Comparison of ENCODE assay signal across 8 cellular contexts in genomic region chr15:43330780-43331086, GRCh38. TPM values are rescaled to one million over a fixed set of nuclear protein-coding genes. Genes with fewer than 3 reads are reported as not detected.
DNase-seq lines count a peak whose midpoint lies in the region; ATAC-seq and TF ChIP-seq lines count a peak whose summit lies in the region.

No MANE protein-coding gene starts in this region.

- peak overlapping the region; percentile 88 for H3K4me3 Mint-ChIP-seq in osteocyte (ENCODE audit: unreplicated experiment)

- no peak for TF ChIP-seq CTCF in BE2C (IDR thresholded peaks at IDR 0.05; ENCODE audit: low read depth, low read length)
- no peak for TF ChIP-seq CTCF in KMS-11 (conservative IDR thresholded peaks at IDR 0.05; ENCODE audit: low read depth, low read length)
- TF ChIP-seq CTCF in osteocyte (IDR thresholded peaks at IDR 0.05) = no peak

- peaks cover 20% of the 10 kb centered on the region for H3K4me1 Mint-ChIP-seq in osteocyte (ENCODE audit: unreplicated experiment)

- peaks cover under 1% of the 10 kb centered on the region for H3K27me3 Mint-ChIP-seq in osteocyte (ENCODE audit: unreplicated experiment)

- H3K4me1 ChIP-seq in BE2C (no peaks in the 10 kb centered on the region), KMS-11 (ENCODE audit: low read depth, poor library complexity, severe bottlenecking) (no peaks in the 10 kb centered on the region), ectodermal cell (ENCODE audit: control insufficient read depth, insufficient read depth, low read length) (peaks cover 4% of the 10 kb centered on the region)

- peak overlapping the region; percentile 59 for H3K4me2 ChIP-seq in KMS-11

- H2AFZ ChIP-seq in KMS-11 (ENCODE audit: low read depth) = peak overlapping the region; percentile 97

- no peaks in the 10 kb centered on the region for H3K27me3 ChIP-seq in BE2C
- H3K27me3 ChIP-seq in KMS-11 (ENCODE audit: insufficient read depth, low read depth) = no peaks in the 10 kb centered on the region
- H3K27me3 ChIP-seq in ectodermal cell (ENCODE audit: control insufficient read depth, insufficient read depth, low read length, poor library complexity, severe bottlenecking) = no peaks in the 10 kb centered on the region

- DNase-seq in BE2C = no peak
- no peak for DNase-seq in osteocyte (ENCODE audit: extremely low spot score, unreplicated experiment)
- DNase-seq in effector CD4-positive, alpha-beta T cell = no peak
- no peak for DNase-seq in NCI-H510A treated with DMSO at 0.1 percent for 48 hours (lab: John Stamatoyannopoulos, UW)

- H3K27ac ChIP-seq in KMS-11 (peak overlapping the region; percentile 82; the same call in 1 of the 2 replicates), ectodermal cell (ENCODE audit: insufficient read depth, low read depth, low read length, poor library complexity, severe bottlenecking) (no peak overlapping the region)

- ATAC-seq in GM21360 (IDR thresholded peaks at IDR 0.05; ENCODE audit: unreplicated experiment) (peak; percentile 16), HG03521 (IDR thresholded peaks at IDR 0.05; ENCODE audit: unreplicated experiment) (no peak)

- H3K9me3 Mint-ChIP-seq in osteocyte (ENCODE audit: unreplicated experiment) = no peaks in the 10 kb centered on the region

- H3K36me3 ChIP-seq in BE2C = peaks cover 12% of the 10 kb centered on the region
- H3K36me3 ChIP-seq in KMS-11 (ENCODE audit: insufficient read depth) = no peaks in the 10 kb centered on the region
- no peaks in the 10 kb centered on the region for H3K36me3 ChIP-seq in ectodermal cell (ENCODE audit: control insufficient read depth, insufficient read depth, low read length)

- H3K9me3 ChIP-seq in BE2C (no peaks in the 10 kb centered on the region), ectodermal cell (ENCODE audit: control insufficient read depth, low read length) (no peaks in the 10 kb centered on the region)

- peak overlapping the region; percentile 94 for H3K27ac Mint-ChIP-seq in osteocyte (ENCODE audit: unreplicated experiment)

- H3K4me3 ChIP-seq in BE2C (ENCODE audit: low read depth, low read length) = peak overlapping the region; percentile 84
- peak overlapping the region; percentile 31 for H3K4me3 ChIP-seq in KMS-11 (IDR thresholded peaks at IDR 0.05; ENCODE audit: insufficient read depth, low read depth, low read length)
- H3K4me3 ChIP-seq in ectodermal cell (ENCODE audit: insufficient read depth, low read depth, low read length) = peak overlapping the region; percentile 89

- no peaks in the 10 kb centered on the region for H4K20me1 ChIP-seq in KMS-11 (ENCODE audit: insufficient read depth)

- peak overlapping the region; percentile 75; the same call in 1 of the 2 replicates for H3K9ac ChIP-seq in KMS-11

- H3K36me3 Mint-ChIP-seq in osteocyte (ENCODE audit: unreplicated experiment) = peaks cover 15% of the 10 kb centered on the region

- no peaks in the 10 kb centered on the region for H3K79me2 ChIP-seq in KMS-11 (ENCODE audit: insufficient read depth, low read depth)

- WGBS in ectodermal cell, 2 experiments = 7% methylated on average over 7 of the region's 7 CpGs

RNA-seq across cellular contexts. Expression of gene LCMT2, which starts 0.4 kb away (rescaled TPM):
- 43.4 TPM for polyA plus RNA-seq in BE2C (2012; ENCODE audit: insufficient read depth, insufficient read length, low read depth)
- 16.0 TPM for polyA plus RNA-seq in ectodermal cell (2013, experiment 1 of 4)
- 21.3 TPM for polyA plus RNA-seq in ectodermal cell (2013, experiment 2 of 4)
- polyA plus RNA-seq in ectodermal cell (2013, experiment 3 of 4) = 12.4 TPM
- polyA plus RNA-seq in ectodermal cell (2013, experiment 4 of 4) = 12.7 TPM
- 8.7 and 8.8 TPM in 2 replicates for total RNA-seq in osteocyte

RNA-seq across cellular contexts. Expression of gene TGM7, which starts 28.7 kb away (rescaled TPM):
- not detected for polyA plus RNA-seq in BE2C (2012; ENCODE audit: insufficient read depth, insufficient read length, low read depth)
- polyA plus RNA-seq in ectodermal cell (2013, experiment 1 of 4) = not detected
- not detected for polyA plus RNA-seq in ectodermal cell (2013, experiment 2 of 4)
- polyA plus RNA-seq in ectodermal cell (2013, experiment 3 of 4) = not detected
- not detected for polyA plus RNA-seq in ectodermal cell (2013, experiment 4 of 4)
- not detected in 2 replicates for total RNA-seq in osteocyte

RNA-seq across cellular contexts. Expression of gene ZSCAN29, which starts 40.1 kb away (rescaled TPM):
- 17.1 TPM for polyA plus RNA-seq in BE2C (2012; ENCODE audit: insufficient read depth, insufficient read length, low read depth)
- 51.2 TPM for polyA plus RNA-seq in ectodermal cell (2013, experiment 1 of 4)
- polyA plus RNA-seq in ectodermal cell (2013, experiment 2 of 4) = 51.0 TPM
- polyA plus RNA-seq in ectodermal cell (2013, experiment 3 of 4) = 32.5 TPM
- polyA plus RNA-seq in ectodermal cell (2013, experiment 4 of 4) = 42.0 TPM
- total RNA-seq in osteocyte = 25.8 and 28.3 TPM in 2 replicates

RNA-seq across cellular contexts. Expression of gene TUBGCP4, which starts 40.2 kb away (rescaled TPM):
- polyA plus RNA-seq in BE2C (2012; ENCODE audit: insufficient read depth, insufficient read length, low read depth) = 19.7 TPM
- 24.6 TPM for polyA plus RNA-seq in ectodermal cell (2013, experiment 1 of 4)
- polyA plus RNA-seq in ectodermal cell (2013, experiment 2 of 4) = 25.7 TPM
- 22.3 TPM for polyA plus RNA-seq in ectodermal cell (2013, experiment 3 of 4)
- 19.7 TPM for polyA plus RNA-seq in ectodermal cell (2013, experiment 4 of 4)
- 19.8 TPM in 2 replicates for total RNA-seq in osteocyte

Comparison
In these comparisons a context has a peak if more than half of its experiments do, and no peak if none do; other contexts are left out.
1. H3K4me3 ChIP-seq: peak in every context shown above with its lines; median percentile 89 in ectodermal cell; 84 in BE2C; 31 in KMS-11.